ENCODE assay signal across 8 cellular contexts in the genomic region with DNA sequence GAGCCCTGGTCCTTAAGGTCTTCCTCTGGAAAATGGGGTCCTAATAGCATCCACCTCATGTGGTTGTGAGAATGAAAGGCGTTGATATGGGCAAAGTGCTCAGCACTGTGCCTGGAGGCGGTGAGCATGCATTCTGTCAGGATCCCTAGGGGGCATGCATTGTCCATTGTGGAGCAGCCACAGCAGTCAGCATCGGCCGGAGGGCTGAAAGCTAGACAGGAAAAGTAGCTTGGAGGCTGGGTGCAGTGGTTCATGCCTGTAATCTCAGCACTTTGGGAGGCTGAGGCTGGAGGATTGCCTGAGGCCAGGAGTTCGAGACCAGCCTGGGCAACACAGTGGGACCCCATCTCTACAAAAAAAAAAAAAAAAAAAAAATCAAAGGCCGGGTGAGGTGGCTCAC.
A peak's percentile ranks its signal among the peaks of the same experiment; 100 is the strongest.
DNase-seq lines count a peak whose midpoint lies in the region; ATAC-seq and TF ChIP-seq lines count a peak whose summit lies in the region.

No MANE protein-coding gene starts in this region.

- H3K27me3 Mint-ChIP-seq in activated T-helper 17 cell treated with anti-CD3 and anti-CD28 coated beads, Interleukin-2, amount 50 U/mL, for 72 hours: peaks cover 4% of the 10 kb centered on the region

- 48% methylated on average over 6 of the region's 6 CpGs for WGBS in liver

- H3K27ac ChIP-seq in liver (ENCODE audit: low read depth in 1 of 2, low read length in 2 of 2): no peak overlapping the region

- no peak overlapping the region for H3K27ac Mint-ChIP-seq in activated T-helper 17 cell treated with anti-CD3 and anti-CD28 coated beads, Interleukin-2, amount 50 U/mL, for 72 hours

- H3K27me3 ChIP-seq in liver (ENCODE audit: control insufficient read depth in 4 of 4, insufficient read depth in 4 of 4, low read length in 3 of 4): no peaks in the 10 kb centered on the region

- no peak overlapping the region for H3K4me3 ChIP-seq in liver (ENCODE audit: low read depth in 1 of 3, low read length in 3 of 3)

- peak; percentile 45 for TF ChIP-seq CTCF in liver (IDR thresholded peaks at IDR 0.05; ENCODE audit: low read depth, low read length, missing input control)

- peak; percentile 42 for ATAC-seq in activated T-helper 17 cell treated with anti-CD3 and anti-CD28 coated beads, Interleukin-2, amount 50 U/mL, for 72 hours (replicated peaks)
- no peak for ATAC-seq in HG02870 (IDR thresholded peaks at IDR 0.05; ENCODE audit: unreplicated experiment)

- no peak overlapping the region for H3K4me3 Mint-ChIP-seq in activated T-helper 17 cell treated with anti-CD3 and anti-CD28 coated beads, Interleukin-2, amount 50 U/mL, for 72 hours

- peaks cover 4% of the 10 kb centered on the region for H3K4me1 Mint-ChIP-seq in activated T-helper 17 cell treated with anti-CD3 and anti-CD28 coated beads, Interleukin-2, amount 50 U/mL, for 72 hours

- H3K9me3 ChIP-seq in liver (ENCODE audit: control insufficient read depth in 4 of 4, low read length in 3 of 4): no peaks in the 10 kb centered on the region

- H3K9me3 Mint-ChIP-seq in activated T-helper 17 cell treated with anti-CD3 and anti-CD28 coated beads, Interleukin-2, amount 50 U/mL, for 72 hours: no peaks in the 10 kb centered on the region

- TF ChIP-seq RAD21 in liver (IDR thresholded peaks at IDR 0.05): peak; percentile 82 to 91

- DNase-seq in EL: peak; percentile 50
- DNase-seq in HuH-7 (ENCODE audit: low spot score): peak; percentile 82
- no peak for DNase-seq in NCI-H774 (lab: John Stamatoyannopoulos, UW)
- DNase-seq in DMS114 treated with DMSO at 0.1 percent for 48 hours (lab: John Stamatoyannopoulos, UW; ENCODE audit: unreplicated experiment): no peak
- no peak for DNase-seq in NCI-H2227 (lab: John Stamatoyannopoulos, UW; ENCODE audit: unreplicated experiment)

- no peak overlapping the region for H3K9ac ChIP-seq in liver (ENCODE audit: low read depth in 1 of 2, low read length in 2 of 2)

- H3K4me1 ChIP-seq in liver (ENCODE audit: control insufficient read depth in 4 of 4, insufficient read depth in 4 of 4, low read length in 3 of 4): no peaks in the 10 kb centered on the region

- H3K36me3 Mint-ChIP-seq in activated T-helper 17 cell treated with anti-CD3 and anti-CD28 coated beads, Interleukin-2, amount 50 U/mL, for 72 hours (ENCODE audit: low read depth): no peaks in the 10 kb centered on the region

- H3K36me3 ChIP-seq in liver (ENCODE audit: control insufficient read depth in 4 of 4, insufficient read depth in 3 of 4, low read depth in 1 of 4, low read length in 3 of 4): no peaks in the 10 kb centered on the region

TF ChIP-seq in liver, 16 proteins besides CTCF, POLR2A, EP300 and RAD21:
- TF ChIP-seq, protein P1, sequence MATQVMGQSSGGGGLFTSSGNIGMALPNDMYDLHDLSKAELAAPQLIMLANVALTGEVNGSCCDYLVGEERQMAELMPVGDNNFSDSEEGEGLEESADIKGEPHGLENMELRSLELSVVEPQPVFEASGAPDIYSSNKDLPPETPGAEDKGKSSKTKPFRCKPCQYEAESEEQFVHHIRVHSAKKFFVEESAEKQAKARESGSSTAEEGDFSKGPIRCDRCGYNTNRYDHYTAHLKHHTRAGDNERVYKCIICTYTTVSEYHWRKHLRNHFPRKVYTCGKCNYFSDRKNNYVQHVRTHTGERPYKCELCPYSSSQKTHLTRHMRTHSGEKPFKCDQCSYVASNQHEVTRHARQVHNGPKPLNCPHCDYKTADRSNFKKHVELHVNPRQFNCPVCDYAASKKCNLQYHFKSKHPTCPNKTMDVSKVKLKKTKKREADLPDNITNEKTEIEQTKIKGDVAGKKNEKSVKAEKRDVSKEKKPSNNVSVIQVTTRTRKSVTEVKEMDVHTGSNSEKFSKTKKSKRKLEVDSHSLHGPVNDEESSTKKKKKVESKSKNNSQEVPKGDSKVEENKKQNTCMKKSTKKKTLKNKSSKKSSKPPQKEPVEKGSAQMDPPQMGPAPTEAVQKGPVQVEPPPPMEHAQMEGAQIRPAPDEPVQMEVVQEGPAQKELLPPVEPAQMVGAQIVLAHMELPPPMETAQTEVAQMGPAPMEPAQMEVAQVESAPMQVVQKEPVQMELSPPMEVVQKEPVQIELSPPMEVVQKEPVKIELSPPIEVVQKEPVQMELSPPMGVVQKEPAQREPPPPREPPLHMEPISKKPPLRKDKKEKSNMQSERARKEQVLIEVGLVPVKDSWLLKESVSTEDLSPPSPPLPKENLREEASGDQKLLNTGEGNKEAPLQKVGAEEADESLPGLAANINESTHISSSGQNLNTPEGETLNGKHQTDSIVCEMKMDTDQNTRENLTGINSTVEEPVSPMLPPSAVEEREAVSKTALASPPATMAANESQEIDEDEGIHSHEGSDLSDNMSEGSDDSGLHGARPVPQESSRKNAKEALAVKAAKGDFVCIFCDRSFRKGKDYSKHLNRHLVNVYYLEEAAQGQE (IDR thresholded peaks at IDR 0.05): no peak
- TF ChIP-seq FOXA2 (IDR thresholded peaks at IDR 0.05) (no peak), GABPA (IDR thresholded peaks at IDR 0.05 in 1 of 2, conservative IDR thresholded peaks at IDR 0.05 in 1 of 2) (no peak), EGR1 (IDR thresholded peaks at IDR 0.05; ENCODE audit: low read depth in 2 of 2) (no peak), ZBTB33 (IDR thresholded peaks at IDR 0.05) (no peak), HNF4A (conservative IDR thresholded peaks at IDR 0.05) (no peak), TAF1 (conservative IDR thresholded peaks at IDR 0.05) (no peak), HNF4G (IDR thresholded peaks at IDR 0.05) (no peak), SP1 (IDR thresholded peaks at IDR 0.05) (no peak), YY1 (IDR thresholded peaks at IDR 0.05) (no peak), FOXA1 (IDR thresholded peaks at IDR 0.05) (no peak), JUND (IDR thresholded peaks at IDR 0.05) (no peak), NR2F2 (IDR thresholded peaks at IDR 0.05) (no peak), RXRA (IDR thresholded peaks at IDR 0.05) (no peak)
- TF ChIP-seq, protein P2, sequence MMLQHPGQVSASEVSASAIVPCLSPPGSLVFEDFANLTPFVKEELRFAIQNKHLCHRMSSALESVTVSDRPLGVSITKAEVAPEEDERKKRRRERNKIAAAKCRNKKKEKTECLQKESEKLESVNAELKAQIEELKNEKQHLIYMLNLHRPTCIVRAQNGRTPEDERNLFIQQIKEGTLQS (IDR thresholded peaks at IDR 0.05): no peak

Comparison
In these comparisons a context has a peak if more than half of its experiments do, and no peak if none do; other contexts are left out.
1. DNase-seq: peak in EL (single experiment) and HuH-7 (single experiment); none in NCI-H774 (single experiment), DMS114 treated with DMSO at 0.1 percent for 48 hours (single experiment) and NCI-H2227 (single experiment).